In genomic region chr10:132446195-132446581, GRCh38 we compare ENCODE assay signal across 11 cellular contexts. TPM values are rescaled to one million over a fixed set of nuclear protein-coding genes. Genes with fewer than 3 reads are reported as not detected.
DNase-seq lines count a peak whose midpoint lies in the region; ATAC-seq and TF ChIP-seq lines count a peak whose summit lies in the region.
"Had no signal": no experiment of that assay in that cellular context is flagged by ENCODE, and none has a peak within 500 bp of the region (broad histone marks: within the 10 kb centered on the region; RNA-seq: fewer than 3 reads in every experiment).

No MANE protein-coding gene starts in this region.

- H3K27me3 Mint-ChIP-seq in central memory CD8-positive, alpha-beta T cell: no peaks in the 10 kb centered on the region
- no peaks in the 10 kb centered on the region for H3K27me3 Mint-ChIP-seq in neural crest cell (ENCODE audit: low read depth)

- H3K4me3 ChIP-seq in BLaER1 treated with 17β-estradiol and CSF1 and Interleukin-3, amounts not matched to agents 10 nM and 100 nM: peak overlapping the region in 1 of 10 experiments; percentile 60; a peak in 2 of 20 replicates
- no peak overlapping the region for H3K4me3 ChIP-seq in Karpas-422 (ENCODE audit: low read length)

- peak overlapping the region; percentile 86 for H3K27ac Mint-ChIP-seq in central memory CD8-positive, alpha-beta T cell (ENCODE audit: low read depth)
- peak overlapping the region; percentile 88 for H3K27ac Mint-ChIP-seq in neural crest cell (ENCODE audit: unreplicated experiment)

- H3K36me3 ChIP-seq in BLaER1 treated with 17β-estradiol and CSF1 and Interleukin-3, amounts not matched to agents 10 nM and 100 nM: no peaks in the 10 kb centered on the region
- H3K36me3 ChIP-seq in Karpas-422 (ENCODE audit: insufficient read depth, low read length): no peaks in the 10 kb centered on the region

- DNase-seq in Karpas-422: no peak
- no peak for DNase-seq in central memory CD8-positive, alpha-beta T cell (ENCODE audit: low spot score in 2 of 2)
- DNase-seq in neural crest cell (ENCODE audit: low read depth, low spot score): no peak
- DNase-seq in T1000 (lab: John Stamatoyannopoulos, UW): no peak
- no peak for DNase-seq in effector CD4-positive, alpha-beta T cell
- DNase-seq: glutamatergic neuron, midbrain, Right ventricle myocardium superior had no signal

- H3K27me3 ChIP-seq in BLaER1 treated with 17β-estradiol and CSF1 and Interleukin-3, amounts not matched to agents 10 nM and 100 nM: no peaks in the 10 kb centered on the region
- no peaks in the 10 kb centered on the region for H3K27me3 ChIP-seq in Karpas-422 (ENCODE audit: low read length)

- peak overlapping the region; percentile 73 to 83 (median 80); a peak in 20 of 22 replicates for H3K9ac ChIP-seq in BLaER1 treated with 17β-estradiol and CSF1 and Interleukin-3, amounts not matched to agents 10 nM and 100 nM
- peak overlapping the region; percentile 53; the same call in 1 of the 2 replicates for H3K9ac ChIP-seq in Karpas-422 (ENCODE audit: low read length)

- H3K79me2 ChIP-seq in Karpas-422 (ENCODE audit: low read length): no peaks in the 10 kb centered on the region

- peak overlapping the region; percentile 70 for H3K4me3 Mint-ChIP-seq in central memory CD8-positive, alpha-beta T cell
- no peak overlapping the region for H3K4me3 Mint-ChIP-seq in neural crest cell

- H2AFZ ChIP-seq in Karpas-422 (ENCODE audit: low read length): no peak overlapping the region

- ATAC-seq in central memory CD8-positive, alpha-beta T cell (replicated peaks; ENCODE audit: extremely low read depth, poor library complexity, severe bottlenecking): no peak
- ATAC-seq in GM21825 (IDR thresholded peaks at IDR 0.05; ENCODE audit: unreplicated experiment) (no peak), GM18870 (IDR thresholded peaks at IDR 0.05; ENCODE audit: unreplicated experiment) (no peak)

- H3K4me1 ChIP-seq in BLaER1 treated with 17β-estradiol and CSF1 and Interleukin-3, amounts not matched to agents 10 nM and 100 nM: peaks cover 53 to 81% (median 79%) of the 10 kb centered on the region in 10 experiments
- peaks cover 33% of the 10 kb centered on the region for H3K4me1 ChIP-seq in Karpas-422 (ENCODE audit: low read length)

- peak overlapping the region; percentile 81 to 96 (median 90) for H3K27ac ChIP-seq in BLaER1 treated with 17β-estradiol and CSF1 and Interleukin-3, amounts not matched to agents 10 nM and 100 nM
- no peak overlapping the region for H3K27ac ChIP-seq in Karpas-422 (ENCODE audit: low read length)

- H3K9me3 ChIP-seq in BLaER1 treated with 17β-estradiol and CSF1 and Interleukin-3, amounts not matched to agents 10 nM and 100 nM (replicated peaks in 1 of 11): peaks cover 0 to 3% (median 0%) of the 10 kb centered on the region in 11 experiments; a peak in 3 of 22 replicates
- no peaks in the 10 kb centered on the region for H3K9me3 ChIP-seq in Karpas-422 (ENCODE audit: low read length)

- peaks cover 34% of the 10 kb centered on the region for H3K4me1 Mint-ChIP-seq in central memory CD8-positive, alpha-beta T cell
- peaks cover 18% of the 10 kb centered on the region for H3K4me1 Mint-ChIP-seq in neural crest cell

- H3K36me3 Mint-ChIP-seq in central memory CD8-positive, alpha-beta T cell (ENCODE audit: insufficient read depth): peaks cover 6% of the 10 kb centered on the region
- no peaks in the 10 kb centered on the region for H3K36me3 Mint-ChIP-seq in neural crest cell (ENCODE audit: low read depth)

- no peak for TF ChIP-seq CTCF in neural crest cell (conservative IDR thresholded peaks at IDR 0.05)

- H4K20me1 ChIP-seq in BLaER1 treated with 17β-estradiol and CSF1 and Interleukin-3, amounts not matched to agents 10 nM and 100 nM: peaks cover 0 to 3% (median 0%) of the 10 kb centered on the region in 11 experiments; a peak in 2 of 22 replicates
- H4K20me1 ChIP-seq in Karpas-422 (ENCODE audit: insufficient read depth, low read depth, low read length): no peaks in the 10 kb centered on the region

- peak overlapping the region; percentile 91 to 99 (median 98) for H3K4me2 ChIP-seq in BLaER1 treated with 17β-estradiol and CSF1 and Interleukin-3, amounts not matched to agents 10 nM and 100 nM
- no peak overlapping the region for H3K4me2 ChIP-seq in Karpas-422 (ENCODE audit: low read depth, low read length, poor library complexity, severe bottlenecking)

- H3K9me2 ChIP-seq in Karpas-422 (replicated peaks; ENCODE audit: insufficient read depth, low read length): no peaks in the 10 kb centered on the region

- no peaks in the 10 kb centered on the region for H3K9me3 Mint-ChIP-seq in central memory CD8-positive, alpha-beta T cell
- no peaks in the 10 kb centered on the region for H3K9me3 Mint-ChIP-seq in neural crest cell

RNA-seq across cellular contexts. Expression of gene PWWP2B, which starts 49.2 kb away (rescaled TPM):
- 1.4 and 3.7 TPM in 2 replicates for total RNA-seq in Karpas-422 (2014; rRNA removed; shearing (Covaris generic); ENCODE audit: low replicate concordance)
- 14.2 and 15.3 TPM in 2 replicates for total RNA-seq in neural crest cell
